In genomic region chr6:145274083-145274482, GRCh38 we compare ENCODE assay signal across 28 cellular contexts.
"Had no signal": no experiment of that assay in that cellular context is flagged by ENCODE, and none has a peak within 500 bp of the region (broad histone marks: within the 10 kb centered on the region; RNA-seq: fewer than 3 reads in every experiment).

No MANE protein-coding gene starts in this region.

- H3K36me3 Mint-ChIP-seq: activated naive CD4-positive, alpha-beta T cell treated with anti-CD3 and anti-CD28 coated beads, Interleukin-2, amount 50 U/mL, for 24 hours; activated naive CD8-positive, alpha-beta T cell treated with anti-CD3 and anti-CD28 coated beads for 36 hours; WTC11 had no signal

- H3K27me3 Mint-ChIP-seq: activated CD4-positive, alpha-beta memory T cell treated with anti-CD3 and anti-CD28 coated beads, Interleukin-2, amount 10 ng/mL, durations not matched to agents 7 days and 5 days; activated CD4-positive, alpha-beta T cell treated with anti-CD3 and anti-CD28 coated beads, Interleukin-2, amount 10 ng/mL, durations not matched to agents 7 days and 5 days; activated naive CD8-positive, alpha-beta T cell treated with anti-CD3 and anti-CD28 coated beads, Interleukin-2, amount 50 U/mL, for 24 hours had no signal

- H3K4me3 Mint-ChIP-seq: activated CD4-positive, alpha-beta memory T cell treated with anti-CD3 and anti-CD28 coated beads, Interleukin-2, amount 10 ng/mL, durations not matched to agents 7 days and 5 days; activated CD4-positive, alpha-beta T cell treated with anti-CD3 and anti-CD28 coated beads, Interleukin-2, amount 10 ng/mL, durations not matched to agents 7 days and 5 days; activated naive CD4-positive, alpha-beta T cell treated with anti-CD3 and anti-CD28 coated beads for 36 hours; activated naive CD4-positive, alpha-beta T cell treated with anti-CD3 and anti-CD28 coated beads, Interleukin-2, amount 50 U/mL, for 24 hours; activated naive CD8-positive, alpha-beta T cell treated with anti-CD3 and anti-CD28 coated beads for 36 hours; activated naive CD8-positive, alpha-beta T cell treated with anti-CD3 and anti-CD28 coated beads, Interleukin-2, amount 50 U/mL, for 24 hours; activated T-cell treated with anti-CD3 and anti-CD28 coated beads, Interleukin-2, amount 50 U/mL, for 24 hours; activated T-helper 17 cell treated with anti-CD3 and anti-CD28 coated beads, Interleukin-2, amount 50 U/mL, for 72 hours; WTC11 had no signal

- H3K9me3 ChIP-seq: adrenal gland, body of pancreas, colonic mucosa, esophagus squamous epithelium, gastrocnemius medialis had no signal

- ATAC-seq: activated naive CD8-positive, alpha-beta T cell treated with anti-CD3 and anti-CD28 coated beads, Interleukin-2, amount 50 U/mL, for 24 hours; activated T-helper 17 cell treated with anti-CD3 and anti-CD28 coated beads, Interleukin-2, amount 50 U/mL, for 72 hours; body of pancreas; foreskin keratinocyte; gastrocnemius medialis; WTC11 had no signal

- H3K4me1 Mint-ChIP-seq: activated CD4-positive, alpha-beta memory T cell treated with anti-CD3 and anti-CD28 coated beads, Interleukin-2, amount 10 ng/mL, durations not matched to agents 7 days and 5 days; activated CD4-positive, alpha-beta T cell treated with anti-CD3 and anti-CD28 coated beads, Interleukin-2, amount 10 ng/mL, durations not matched to agents 7 days and 5 days; activated naive CD4-positive, alpha-beta T cell treated with anti-CD3 and anti-CD28 coated beads, Interleukin-2, amount 50 U/mL, for 24 hours; activated naive CD8-positive, alpha-beta T cell treated with anti-CD3 and anti-CD28 coated beads for 36 hours; activated naive CD8-positive, alpha-beta T cell treated with anti-CD3 and anti-CD28 coated beads, Interleukin-2, amount 50 U/mL, for 24 hours; activated T-helper 17 cell treated with anti-CD3 and anti-CD28 coated beads, Interleukin-2, amount 50 U/mL, for 72 hours; WTC11 had no signal

- H3K4me3 ChIP-seq: adrenal gland, body of pancreas, colonic mucosa, esophagus squamous epithelium, gastrocnemius medialis had no signal

- DNase-seq: activated CD4-positive, alpha-beta memory T cell treated with anti-CD3 and anti-CD28 coated beads, Interleukin-2, amount 10 ng/mL, durations not matched to agents 7 days and 5 days; activated CD4-positive, alpha-beta T cell treated with anti-CD3 and anti-CD28 coated beads for 1 hour; activated CD4-positive, alpha-beta T cell treated with anti-CD3 and anti-CD28 coated beads for 4 hours; activated CD4-positive, alpha-beta T cell treated with anti-CD3 and anti-CD28 coated beads, Interleukin-2, amount 10 ng/mL, durations not matched to agents 7 days and 5 days; activated CD4-positive, alpha-beta T cell treated with anti-CD3 and anti-CD28 coated beads, Interleukin-2, amount 50 U/mL, for 4 hours; activated CD8-positive, alpha-beta memory T cell treated with anti-CD3 and anti-CD28 coated beads, Interleukin-2, amount 50 U/mL, for 48 hours; activated effector memory CD4-positive, alpha-beta T cell treated with anti-CD3 and anti-CD28 coated beads, Interleukin-2, amount 50 U/mL, for 16 hours; activated naive CD4-positive, alpha-beta T cell treated with anti-CD3 and anti-CD28 coated beads for 36 hours; activated naive CD8-positive, alpha-beta T cell treated with anti-CD3 and anti-CD28 coated beads for 36 hours; activated naive CD8-positive, alpha-beta T cell treated with anti-CD3 and anti-CD28 coated beads, Interleukin-2, amount 50 U/mL, for 24 hours; activated T-cell treated with anti-CD3 and anti-CD28 coated beads for 4 hours; activated T-cell treated with anti-CD3 and anti-CD28 coated beads, Interleukin-2, amount 50 U/mL, for 24 hours; adrenal gland; amygdala; aorta; body of pancreas; caudate nucleus; colonic mucosa; effector CD8-positive, alpha-beta T cell; esophagus squamous epithelium; foreskin keratinocyte; gastrocnemius medialis; glutamatergic neuron; T-helper 2 cell had no signal

- H3K27ac ChIP-seq: adrenal gland, body of pancreas, colonic mucosa, epithelial cell of prostate, esophagus squamous epithelium, foreskin keratinocyte, gastrocnemius medialis had no signal

- H3K9me3 Mint-ChIP-seq: activated CD4-positive, alpha-beta memory T cell treated with anti-CD3 and anti-CD28 coated beads, Interleukin-2, amount 10 ng/mL, durations not matched to agents 7 days and 5 days; activated CD4-positive, alpha-beta T cell treated with anti-CD3 and anti-CD28 coated beads, Interleukin-2, amount 10 ng/mL, durations not matched to agents 7 days and 5 days; activated naive CD4-positive, alpha-beta T cell treated with anti-CD3 and anti-CD28 coated beads for 36 hours; activated naive CD4-positive, alpha-beta T cell treated with anti-CD3 and anti-CD28 coated beads, Interleukin-2, amount 50 U/mL, for 24 hours; activated naive CD8-positive, alpha-beta T cell treated with anti-CD3 and anti-CD28 coated beads for 36 hours; activated naive CD8-positive, alpha-beta T cell treated with anti-CD3 and anti-CD28 coated beads, Interleukin-2, amount 50 U/mL, for 24 hours; activated T-cell treated with anti-CD3 and anti-CD28 coated beads, Interleukin-2, amount 50 U/mL, for 24 hours; activated T-helper 17 cell treated with anti-CD3 and anti-CD28 coated beads, Interleukin-2, amount 50 U/mL, for 72 hours; WTC11 had no signal

- H3K27ac Mint-ChIP-seq: activated CD4-positive, alpha-beta memory T cell treated with anti-CD3 and anti-CD28 coated beads, Interleukin-2, amount 10 ng/mL, durations not matched to agents 7 days and 5 days; activated CD4-positive, alpha-beta T cell treated with anti-CD3 and anti-CD28 coated beads, Interleukin-2, amount 10 ng/mL, durations not matched to agents 7 days and 5 days; activated naive CD4-positive, alpha-beta T cell treated with anti-CD3 and anti-CD28 coated beads for 36 hours; activated naive CD4-positive, alpha-beta T cell treated with anti-CD3 and anti-CD28 coated beads, Interleukin-2, amount 50 U/mL, for 24 hours; activated naive CD8-positive, alpha-beta T cell treated with anti-CD3 and anti-CD28 coated beads for 36 hours; activated naive CD8-positive, alpha-beta T cell treated with anti-CD3 and anti-CD28 coated beads, Interleukin-2, amount 50 U/mL, for 24 hours; activated T-cell treated with anti-CD3 and anti-CD28 coated beads, Interleukin-2, amount 50 U/mL, for 24 hours; activated T-helper 17 cell treated with anti-CD3 and anti-CD28 coated beads, Interleukin-2, amount 50 U/mL, for 72 hours; WTC11 had no signal

- H3K27me3 ChIP-seq: adrenal gland, body of pancreas, colonic mucosa, esophagus squamous epithelium, foreskin keratinocyte, gastrocnemius medialis had no signal

- H3K36me3 ChIP-seq: adrenal gland, colonic mucosa, esophagus squamous epithelium, gastrocnemius medialis had no signal

- H3K4me1 ChIP-seq: adrenal gland, body of pancreas, colonic mucosa, esophagus squamous epithelium, foreskin keratinocyte, gastrocnemius medialis had no signal
